8 cellular contexts compared by ENCODE assay signal in the genomic region with DNA sequence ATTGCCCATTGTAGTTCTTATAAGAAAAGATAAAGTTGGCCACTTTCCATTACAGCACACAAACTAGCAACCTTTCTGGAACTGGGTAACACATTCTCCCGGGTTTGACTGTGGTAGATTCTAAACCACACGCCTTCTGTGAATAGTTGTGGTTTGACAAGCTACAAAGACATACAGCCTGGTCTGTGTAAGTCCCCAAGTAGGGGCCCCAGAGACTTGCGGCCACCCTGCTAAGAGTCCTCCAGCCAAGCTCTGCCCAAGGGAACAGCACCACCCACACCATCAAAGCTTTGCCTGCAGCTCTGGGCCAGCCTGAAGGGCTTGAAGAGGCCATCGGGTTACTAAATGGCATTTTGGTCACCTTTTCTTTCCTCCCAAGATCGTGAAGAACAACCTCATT.
A peak's percentile ranks its signal among the peaks of the same experiment; 100 is the strongest.
DNase-seq lines count a peak whose midpoint lies in the region; ATAC-seq and TF ChIP-seq lines count a peak whose summit lies in the region.

No MANE protein-coding gene starts in this region.

- no peak for TF ChIP-seq CTCF in AG09309 (IDR thresholded peaks at IDR 0.05; ENCODE audit: control insufficient read depth, insufficient read depth, low read depth, low read length, missing control alignments)
- no peak for TF ChIP-seq CTCF in heart right ventricle (IDR thresholded peaks at IDR 0.05)

- no peak overlapping the region for H3K4me3 ChIP-seq in AG09309 (ENCODE audit: control insufficient read depth, low read depth, low read length)
- no peak overlapping the region for H3K4me3 ChIP-seq in heart right ventricle
- no peak overlapping the region for H3K4me3 ChIP-seq in neuronal stem cell (ENCODE audit: low read length in 2 of 2)
- no peak overlapping the region for H3K4me3 ChIP-seq in effector memory CD4-positive, alpha-beta T cell (ENCODE audit: insufficient read depth, low read depth, low read length, poor library complexity, severe bottlenecking)

- no peak overlapping the region for H3K4me3 Mint-ChIP-seq in activated CD4-positive, alpha-beta memory T cell treated with anti-CD3 and anti-CD28 coated beads for 36 hours

- no peak overlapping the region for H3K14ac ChIP-seq in neuronal stem cell (ENCODE audit: low read length)

- no peak overlapping the region for H4K8ac ChIP-seq in neuronal stem cell (ENCODE audit: low read depth, low read length)

- WGBS in heart right ventricle, 2 donors, result 89 to 91% methylated on average over 5 of the region's 5 CpGs
- WGBS in neuronal stem cell (ENCODE audit: extremely low coverage in 2 of 2, insufficient read length in 2 of 2, insufficient replicate concordance in 1 of 2), 2 donors, result no CpG with 5 or more reads among the region's 5 CpGs

- no peaks in the 10 kb centered on the region for H3K36me3 ChIP-seq in heart right ventricle
- no peaks in the 10 kb centered on the region for H3K36me3 ChIP-seq in neuronal stem cell (replicated peaks in 1 of 2; ENCODE audit: control insufficient read depth in 2 of 2, insufficient read depth in 2 of 2, low read length in 2 of 2)
- no peaks in the 10 kb centered on the region for H3K36me3 ChIP-seq in effector memory CD4-positive, alpha-beta T cell (ENCODE audit: control insufficient read depth, insufficient read depth, low read length)

- CTCF ChIA-PET in activated CD4-positive, alpha-beta memory T cell treated with anti-CD3 and anti-CD28 coated beads for 36 hours (lab: Charles Lee), result interaction anchor here (1.9 kb wide), 1 partner anchor 303 kb away, joined by 7 read pairs; no protein-coding TSS in a partner anchor

- H2BK120ac ChIP-seq in neuronal stem cell (ENCODE audit: low read depth, low read length), result no peak overlapping the region

- H3K36me3 Mint-ChIP-seq in activated CD4-positive, alpha-beta memory T cell treated with anti-CD3 and anti-CD28 coated beads for 36 hours, result no peaks in the 10 kb centered on the region

- H3K4ac ChIP-seq in neuronal stem cell (ENCODE audit: low read length), result no peak overlapping the region

- no peak overlapping the region for H4K91ac ChIP-seq in neuronal stem cell (ENCODE audit: low read depth, low read length, poor library complexity)

- H3K4me1 ChIP-seq in heart right ventricle, result peaks cover 0 to 36% (median 12%) of the 10 kb centered on the region in 9 donors
- peaks cover 0 to 4% of the 10 kb centered on the region in 2 donors for H3K4me1 ChIP-seq in neuronal stem cell (ENCODE audit: control insufficient read depth in 2 of 2, insufficient read depth in 1 of 2, low read depth in 1 of 2, low read length in 2 of 2)
- H3K4me1 ChIP-seq in effector memory CD4-positive, alpha-beta T cell (ENCODE audit: control insufficient read depth, insufficient read depth, low read length, poor library complexity, severe bottlenecking), result no peaks in the 10 kb centered on the region

- no peak overlapping the region for H3K18ac ChIP-seq in neuronal stem cell (ENCODE audit: low read length)

- no peak overlapping the region for H3K9ac ChIP-seq in neuronal stem cell (ENCODE audit: low read depth, low read length, poor library complexity)

- H3K4me1 Mint-ChIP-seq in activated CD4-positive, alpha-beta memory T cell treated with anti-CD3 and anti-CD28 coated beads for 36 hours (ENCODE audit: low read depth), result peaks cover 15% of the 10 kb centered on the region

- H3K9me3 Mint-ChIP-seq in activated CD4-positive, alpha-beta memory T cell treated with anti-CD3 and anti-CD28 coated beads for 36 hours, result no peaks in the 10 kb centered on the region

- no peak overlapping the region for H2AK5ac ChIP-seq in neuronal stem cell (ENCODE audit: low read depth, low read length)

- no peak overlapping the region for H2AFZ ChIP-seq in neuronal stem cell (ENCODE audit: low read length)

- H3K23ac ChIP-seq in neuronal stem cell (ENCODE audit: low read depth, low read length, poor library complexity), result no peak overlapping the region

- no peak overlapping the region for H3K4me2 ChIP-seq in neuronal stem cell (ENCODE audit: insufficient read depth, low read length, poor library complexity, severe bottlenecking)

- DNase-seq in AG09309 (ENCODE audit: low read depth) (peak; percentile 28), heart right ventricle (no peak), neuronal stem cell (ENCODE audit: low spot score) (no peak)
- DNase-seq in activated CD4-positive, alpha-beta memory T cell treated with anti-CD3 and anti-CD28 coated beads for 36 hours, result peak; percentile 61
- DNase-seq in stimulated activated CD4-positive, alpha-beta T cell treated with anti-CD3 and anti-CD28 coated beads, Interleukin-4, amount 100 ng/mL, for 24 hours, result peak; percentile 16
- no peak for DNase-seq in effector memory CD4-positive, alpha-beta T cell

- POLR2A ChIA-PET in activated CD4-positive, alpha-beta memory T cell treated with anti-CD3 and anti-CD28 coated beads for 36 hours (lab: Charles Lee), result no interaction called here

- ATAC-seq in GM19035 (IDR thresholded peaks at IDR 0.05; ENCODE audit: unreplicated experiment) (peak; percentile 88), HG03108 (IDR thresholded peaks at IDR 0.05; ENCODE audit: unreplicated experiment) (peak; percentile 92), heart right ventricle (no peak)

- H3K27ac Mint-ChIP-seq in activated CD4-positive, alpha-beta memory T cell treated with anti-CD3 and anti-CD28 coated beads for 36 hours, result peak overlapping the region; percentile 36

- H2BK12ac ChIP-seq in neuronal stem cell (ENCODE audit: low read length), result no peak overlapping the region

- no peak overlapping the region for H2BK15ac ChIP-seq in neuronal stem cell (ENCODE audit: low read length)

- H3K9me3 ChIP-seq in heart right ventricle (peaks cover 0 to 6% (median 0%) of the 10 kb centered on the region in 11 donors), neuronal stem cell (replicated peaks in 1 of 2; ENCODE audit: control insufficient read depth in 2 of 2, insufficient read depth in 1 of 2, low read depth in 1 of 2, low read length in 2 of 2) (peaks cover 0 to 7% of the 10 kb centered on the region in 2 donors)
- no peaks in the 10 kb centered on the region for H3K9me3 ChIP-seq in effector memory CD4-positive, alpha-beta T cell (ENCODE audit: control insufficient read depth, low read length)

- H3K27ac ChIP-seq in heart right ventricle (no peak overlapping the region), neuronal stem cell (replicated peaks; ENCODE audit: low read length) (no peak overlapping the region)
- no peak overlapping the region for H3K27ac ChIP-seq in effector memory CD4-positive, alpha-beta T cell (ENCODE audit: insufficient read depth, low read length, poor library complexity, severe bottlenecking)

- intact Hi-C loops in activated CD4-positive, alpha-beta memory T cell treated with anti-CD3 and anti-CD28 coated beads for 36 hours (cut with micrococcal nuclease), result loop anchor here (2.0 kb wide), 1 partner anchor 294 kb away; no protein-coding TSS in a partner anchor
- intact Hi-C loops in heart right ventricle (cut with DNase I), result no loop called here

- H3K27me3 ChIP-seq in heart right ventricle (no peaks in the 10 kb centered on the region), neuronal stem cell (ENCODE audit: control insufficient read depth in 3 of 3, insufficient read depth in 3 of 3, low read depth in 1 of 3, low read length in 3 of 3) (no peaks in the 10 kb centered on the region)
- no peaks in the 10 kb centered on the region for H3K27me3 ChIP-seq in effector memory CD4-positive, alpha-beta T cell (replicated peaks; ENCODE audit: control insufficient read depth, insufficient read depth, low read length, poor library complexity, severe bottlenecking)

- peaks cover 2% of the 10 kb centered on the region for H3K27me3 Mint-ChIP-seq in activated CD4-positive, alpha-beta memory T cell treated with anti-CD3 and anti-CD28 coated beads for 36 hours

- no peak overlapping the region for H2BK5ac ChIP-seq in neuronal stem cell (ENCODE audit: low read length)

- no peaks in the 10 kb centered on the region for H3K79me1 ChIP-seq in neuronal stem cell (ENCODE audit: low read depth, low read length)

Comparison
In these comparisons a context has a peak if more than half of its experiments do, and no peak if none do; other contexts are left out.
1. DNase-seq: peak in AG09309 (single experiment), activated CD4-positive, alpha-beta memory T cell treated with anti-CD3 and anti-CD28 coated beads for 36 hours (single experiment) and stimulated activated CD4-positive, alpha-beta T cell treated with anti-CD3 and anti-CD28 coated beads, Interleukin-4, amount 100 ng/mL, for 24 hours (single experiment); none in heart right ventricle (0 of 2), neuronal stem cell (single experiment) and effector memory CD4-positive, alpha-beta T cell (0 of 3).
2. ATAC-seq: peak in GM19035 (single experiment) and HG03108 (single experiment); none in heart right ventricle (0 of 8).